In the genomic region with DNA sequence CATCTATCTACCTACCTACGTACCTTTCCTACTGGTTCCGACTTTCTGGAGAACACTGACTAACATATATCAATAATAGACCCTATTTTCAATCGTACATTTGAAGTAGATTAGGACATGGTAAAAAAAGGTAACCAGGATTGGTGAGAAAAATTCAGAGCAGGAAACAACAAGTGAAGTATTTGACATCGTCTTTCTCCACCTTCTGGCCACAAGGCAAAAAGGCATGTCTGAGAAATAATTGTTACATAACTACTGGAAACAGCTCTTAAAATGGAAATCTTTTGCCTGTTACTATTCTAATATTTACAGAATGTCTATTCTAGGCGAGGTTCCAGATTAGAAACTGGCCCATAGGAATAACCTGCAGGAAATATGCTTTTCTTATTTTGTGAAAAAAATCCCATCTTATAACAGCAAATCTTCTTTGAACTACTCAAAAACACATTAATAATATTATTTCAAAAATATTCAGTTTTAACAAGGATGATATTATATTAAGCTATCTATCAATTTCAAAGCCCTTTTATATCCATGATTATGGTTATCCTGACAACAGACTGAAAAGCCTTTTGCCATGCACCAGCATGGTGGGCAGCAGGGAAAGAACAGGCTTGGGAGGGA, we compare ENCODE assay signal across 8 cellular contexts.
DNase-seq lines count a peak whose midpoint lies in the region; ATAC-seq, FAIRE-seq and TF ChIP-seq lines count a peak whose summit lies in the region.

No MANE protein-coding gene starts in this region.

- peaks cover 0 to 4% (median 4%) of the 10 kb centered on the region in 5 donors for H3K27me3 Mint-ChIP-seq in naive thymus-derived CD4-positive, alpha-beta T cell
- peaks cover 9% of the 10 kb centered on the region for H3K27me3 Mint-ChIP-seq in activated T-helper 2 cell treated with anti-CD3 and anti-CD28 coated beads, Interferon-gamma antibody, Interleukin-2, Interleukin-4, amounts not matched to agents 10 μg/mL and 5 μg/mL and 100 μg/mL, durations not matched to agents 14 hours and 24 hours and 36 hours (ENCODE audit: low read depth)

- no peaks in the 10 kb centered on the region for H3K36me3 ChIP-seq in OCI-LY7 (ENCODE audit: insufficient read depth, low read length)
- no peaks in the 10 kb centered on the region for H3K36me3 ChIP-seq in naive thymus-derived CD4-positive, alpha-beta T cell (ENCODE audit: control insufficient read depth in 2 of 3, insufficient read depth in 3 of 3, low read length in 3 of 3)

- H3K9me2 ChIP-seq in OCI-LY7 (ENCODE audit: insufficient read depth, low read length): no peaks in the 10 kb centered on the region

- no peaks in the 10 kb centered on the region for H3K9me3 Mint-ChIP-seq in naive thymus-derived CD4-positive, alpha-beta T cell
- no peaks in the 10 kb centered on the region for H3K9me3 Mint-ChIP-seq in activated T-helper 2 cell treated with anti-CD3 and anti-CD28 coated beads, Interferon-gamma antibody, Interleukin-2, Interleukin-4, amounts not matched to agents 10 μg/mL and 5 μg/mL and 100 μg/mL, durations not matched to agents 14 hours and 24 hours and 36 hours

- peak; percentile 30 for DNase-seq in Daoy (ENCODE audit: low read depth)
- DNase-seq in HPDE6-E6E7 (ENCODE audit: extremely low spot score): peak; percentile 14
- peak; percentile 63 for DNase-seq in OCI-LY7 (ENCODE audit: low spot score)
- peak in 6 of 9 donors; percentile 20 to 61 (median 40) for DNase-seq in naive thymus-derived CD4-positive, alpha-beta T cell
- DNase-seq in activated T-helper 2 cell treated with anti-CD3 and anti-CD28 coated beads, Interferon-gamma antibody, Interleukin-2, Interleukin-4, amounts not matched to agents 10 μg/mL and 5 μg/mL and 100 μg/mL, durations not matched to agents 14 hours and 24 hours and 36 hours (ENCODE audit: low spot score): no peak
- no peak for DNase-seq in activated T-cell treated with anti-CD3 and anti-CD28 coated beads, Interleukin-2, amount 50 U/mL, for 48 hours

- no peaks in the 10 kb centered on the region for H3K4me1 ChIP-seq in OCI-LY7 (ENCODE audit: insufficient read depth, low read length, poor library complexity, severe bottlenecking)
- H3K4me1 ChIP-seq in naive thymus-derived CD4-positive, alpha-beta T cell (ENCODE audit: control insufficient read depth in 2 of 2, insufficient read depth in 2 of 2, low read length in 2 of 2): no peaks in the 10 kb centered on the region

- peak; percentile 90 for TF ChIP-seq CTCF in OCI-LY7 (conservative IDR thresholded peaks at IDR 0.05; ENCODE audit: low read length)

- no peak overlapping the region for H3K4me3 ChIP-seq in OCI-LY7 (ENCODE audit: low read depth, low read length, poor library complexity, severe bottlenecking)
- no peak overlapping the region for H3K4me3 ChIP-seq in naive thymus-derived CD4-positive, alpha-beta T cell (ENCODE audit: low read length)

- H4K20me1 ChIP-seq in OCI-LY7 (ENCODE audit: insufficient read depth, low read length): no peaks in the 10 kb centered on the region

- H3K4me3 Mint-ChIP-seq in naive thymus-derived CD4-positive, alpha-beta T cell: no peak overlapping the region
- no peak overlapping the region for H3K4me3 Mint-ChIP-seq in activated T-helper 2 cell treated with anti-CD3 and anti-CD28 coated beads, Interferon-gamma antibody, Interleukin-2, Interleukin-4, amounts not matched to agents 10 μg/mL and 5 μg/mL and 100 μg/mL, durations not matched to agents 14 hours and 24 hours and 36 hours (ENCODE audit: low read depth)

- no peak for ATAC-seq in naive thymus-derived CD4-positive, alpha-beta T cell
- no peak for ATAC-seq in HG03196 (IDR thresholded peaks at IDR 0.05; ENCODE audit: unreplicated experiment)

- no peak overlapping the region for H3K4me2 ChIP-seq in OCI-LY7 (ENCODE audit: low read length)

- intact Hi-C loops in OCI-LY7 (cut with micrococcal nuclease; ENCODE audit: unreplicated experiment): loop anchor here (1.0 to 5.0 kb wide), 3 partner anchors 189 to 637 kb away; no protein-coding TSS in a partner anchor
- intact Hi-C loops in naive thymus-derived CD4-positive, alpha-beta T cell (cut with micrococcal nuclease): loop anchor here (1.0 to 2.0 kb wide), 6 partner anchors 189 to 1936 kb away; no protein-coding TSS in a partner anchor
- intact Hi-C loops in activated T-helper 2 cell treated with anti-CD3 and anti-CD28 coated beads, Interferon-gamma antibody, Interleukin-2, Interleukin-4, amounts not matched to agents 10 μg/mL and 5 μg/mL and 100 μg/mL, durations not matched to agents 14 hours and 24 hours and 36 hours (cut with micrococcal nuclease): loop anchor here (1.0 to 5.0 kb wide), 3 partner anchors 320 to 478 kb away; no protein-coding TSS in a partner anchor

- POLR2A ChIA-PET in OCI-LY7 (lab: Charles Lee): interaction anchor here (1.3 kb wide), 1 partner anchor 188 kb away, joined by 5 read pairs; no protein-coding TSS in a partner anchor
- POLR2A ChIA-PET in naive thymus-derived CD4-positive, alpha-beta T cell (lab: Charles Lee): interaction anchor here (0.9 kb wide), 1 partner anchor 13 kb away, joined by 4 read pairs; no protein-coding TSS in a partner anchor

- H3K27me3 ChIP-seq in naive thymus-derived CD4-positive, alpha-beta T cell (ENCODE audit: control insufficient read depth in 2 of 2, insufficient read depth in 2 of 2, low read length in 2 of 2): no peaks in the 10 kb centered on the region

- no peak overlapping the region for H3K27ac Mint-ChIP-seq in naive thymus-derived CD4-positive, alpha-beta T cell
- H3K27ac Mint-ChIP-seq in activated T-helper 2 cell treated with anti-CD3 and anti-CD28 coated beads, Interferon-gamma antibody, Interleukin-2, Interleukin-4, amounts not matched to agents 10 μg/mL and 5 μg/mL and 100 μg/mL, durations not matched to agents 14 hours and 24 hours and 36 hours: no peak overlapping the region

- CTCF ChIA-PET in OCI-LY7 (lab: Charles Lee; ENCODE audit: unreplicated experiment): interaction anchor here (1.0 to 1.3 kb wide), 3 partner anchors 9 to 189 kb away, joined by 3 to 4 read pairs (median 3); no protein-coding TSS in a partner anchor
- CTCF ChIA-PET in naive thymus-derived CD4-positive, alpha-beta T cell (lab: Charles Lee): interaction anchor here (1.1 to 1.9 kb wide), 9 partner anchors 9 to 1935 kb away, joined by 3 to 28 read pairs (median 7); no protein-coding TSS in a partner anchor

- peak; percentile 97 for FAIRE-seq in endometrium (lab: Jason Lieb, UNC)

- H3K27ac ChIP-seq in OCI-LY7 (ENCODE audit: low read depth, low read length, poor library complexity, severe bottlenecking): no peak overlapping the region
- no peak overlapping the region for H3K27ac ChIP-seq in naive thymus-derived CD4-positive, alpha-beta T cell (ENCODE audit: low read depth, low read length)

- no peaks in the 10 kb centered on the region for H3K79me2 ChIP-seq in OCI-LY7 (ENCODE audit: insufficient read depth, low read depth, low read length)

- no peaks in the 10 kb centered on the region for H3K9me3 ChIP-seq in OCI-LY7 (ENCODE audit: low read length)
- H3K9me3 ChIP-seq in naive thymus-derived CD4-positive, alpha-beta T cell (ENCODE audit: control insufficient read depth in 2 of 3, low read length in 3 of 3): no peaks in the 10 kb centered on the region

- BruUV-seq in OCI-LY7 (replicated peaks; lab: Mats Ljungman, UMichigan): no TSS peak

- no peaks in the 10 kb centered on the region for H3K36me3 Mint-ChIP-seq in naive thymus-derived CD4-positive, alpha-beta T cell
- no peaks in the 10 kb centered on the region for H3K36me3 Mint-ChIP-seq in activated T-helper 2 cell treated with anti-CD3 and anti-CD28 coated beads, Interferon-gamma antibody, Interleukin-2, Interleukin-4, amounts not matched to agents 10 μg/mL and 5 μg/mL and 100 μg/mL, durations not matched to agents 14 hours and 24 hours and 36 hours (ENCODE audit: low read depth)

- H3K4me1 Mint-ChIP-seq in naive thymus-derived CD4-positive, alpha-beta T cell: no peaks in the 10 kb centered on the region
- no peaks in the 10 kb centered on the region for H3K4me1 Mint-ChIP-seq in activated T-helper 2 cell treated with anti-CD3 and anti-CD28 coated beads, Interferon-gamma antibody, Interleukin-2, Interleukin-4, amounts not matched to agents 10 μg/mL and 5 μg/mL and 100 μg/mL, durations not matched to agents 14 hours and 24 hours and 36 hours (ENCODE audit: low read depth)

- H2AFZ ChIP-seq in OCI-LY7 (ENCODE audit: low read length): peak overlapping the region; percentile 5; the same call in 1 of the 2 replicates

Comparison
In these comparisons a context has a peak if more than half of its experiments do, and no peak if none do; other contexts are left out.
1. DNase-seq: peak in Daoy (single experiment), HPDE6-E6E7 (single experiment), OCI-LY7 (single experiment) and naive thymus-derived CD4-positive, alpha-beta T cell (6 of 9); none in activated T-helper 2 cell treated with anti-CD3 and anti-CD28 coated beads, Interferon-gamma antibody, Interleukin-2, Interleukin-4, amounts not matched to agents 10 μg/mL and 5 μg/mL and 100 μg/mL, durations not matched to agents 14 hours and 24 hours and 36 hours (single experiment) and activated T-cell treated with anti-CD3 and anti-CD28 coated beads, Interleukin-2, amount 50 U/mL, for 48 hours (0 of 2).